Comparison of ENCODE assay signal across 1 cellular context in the genomic region with DNA sequence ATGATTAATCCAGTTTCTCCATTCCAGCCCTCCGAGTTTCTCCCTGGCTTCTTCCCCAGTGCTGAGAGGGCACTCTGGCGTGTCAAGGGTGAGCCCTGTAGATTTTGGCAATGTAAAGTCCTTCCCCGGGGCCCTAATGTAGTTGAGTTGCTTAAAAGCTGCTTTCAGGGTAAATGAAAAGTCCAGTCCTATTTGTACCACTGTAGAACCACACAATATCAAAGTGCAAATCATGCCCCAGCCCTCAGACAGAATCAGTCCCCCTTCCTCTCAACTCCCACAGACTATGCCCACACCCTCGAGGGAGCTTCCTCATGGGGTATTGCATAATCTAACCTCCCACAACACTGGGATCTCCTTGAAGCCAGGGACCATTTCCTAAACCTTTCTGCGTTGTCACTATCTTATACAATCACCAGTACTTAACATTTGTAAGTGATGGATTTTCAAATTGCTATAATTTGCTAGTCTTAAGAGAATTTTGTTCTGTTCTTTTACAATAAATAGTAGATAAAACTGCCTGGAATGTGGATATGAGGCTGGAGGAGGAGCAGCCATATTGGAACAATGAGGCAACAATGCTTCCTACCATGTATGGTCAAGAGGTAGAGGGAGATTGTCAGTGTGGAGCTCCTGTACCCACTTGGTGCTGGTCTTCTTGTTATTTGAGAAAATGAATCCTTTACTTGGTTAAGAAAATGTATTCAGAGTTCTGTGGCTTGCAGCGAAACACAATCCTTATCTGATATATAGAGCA.
TF ChIP-seq lines count a peak whose summit lies in the region.

No MANE protein-coding gene starts in this region.

TF ChIP-seq in HEK293, 187 proteins besides CTCF, POLR2A, EP300 and RAD21 (continued from another document):
- TF ChIP-seq, protein P1, sequence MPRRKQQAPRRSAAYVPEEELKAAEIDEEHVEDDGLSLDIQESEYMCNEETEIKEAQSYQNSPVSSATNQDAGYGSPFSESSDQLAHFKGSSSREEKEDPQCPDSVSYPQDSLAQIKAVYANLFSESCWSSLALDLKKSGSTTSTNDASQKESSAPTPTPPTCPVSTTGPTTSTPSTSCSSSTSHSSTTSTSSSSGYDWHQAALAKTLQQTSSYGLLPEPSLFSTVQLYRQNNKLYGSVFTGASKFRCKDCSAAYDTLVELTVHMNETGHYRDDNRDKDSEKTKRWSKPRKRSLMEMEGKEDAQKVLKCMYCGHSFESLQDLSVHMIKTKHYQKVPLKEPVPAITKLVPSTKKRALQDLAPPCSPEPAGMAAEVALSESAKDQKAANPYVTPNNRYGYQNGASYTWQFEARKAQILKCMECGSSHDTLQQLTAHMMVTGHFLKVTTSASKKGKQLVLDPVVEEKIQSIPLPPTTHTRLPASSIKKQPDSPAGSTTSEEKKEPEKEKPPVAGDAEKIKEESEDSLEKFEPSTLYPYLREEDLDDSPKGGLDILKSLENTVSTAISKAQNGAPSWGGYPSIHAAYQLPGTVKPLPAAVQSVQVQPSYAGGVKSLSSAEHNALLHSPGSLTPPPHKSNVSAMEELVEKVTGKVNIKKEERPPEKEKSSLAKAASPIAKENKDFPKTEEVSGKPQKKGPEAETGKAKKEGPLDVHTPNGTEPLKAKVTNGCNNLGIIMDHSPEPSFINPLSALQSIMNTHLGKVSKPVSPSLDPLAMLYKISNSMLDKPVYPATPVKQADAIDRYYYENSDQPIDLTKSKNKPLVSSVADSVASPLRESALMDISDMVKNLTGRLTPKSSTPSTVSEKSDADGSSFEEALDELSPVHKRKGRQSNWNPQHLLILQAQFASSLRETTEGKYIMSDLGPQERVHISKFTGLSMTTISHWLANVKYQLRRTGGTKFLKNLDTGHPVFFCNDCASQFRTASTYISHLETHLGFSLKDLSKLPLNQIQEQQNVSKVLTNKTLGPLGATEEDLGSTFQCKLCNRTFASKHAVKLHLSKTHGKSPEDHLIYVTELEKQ (tag by site-specific recombination; IDR thresholded peaks at IDR 0.05; ENCODE audit: borderline replicate concordance) = no peak
- peak; percentile 73 for TF ChIP-seq ZFHX2 (tag by site-specific recombination; conservative IDR thresholded peaks at IDR 0.05)
- TF ChIP-seq, protein P2, sequence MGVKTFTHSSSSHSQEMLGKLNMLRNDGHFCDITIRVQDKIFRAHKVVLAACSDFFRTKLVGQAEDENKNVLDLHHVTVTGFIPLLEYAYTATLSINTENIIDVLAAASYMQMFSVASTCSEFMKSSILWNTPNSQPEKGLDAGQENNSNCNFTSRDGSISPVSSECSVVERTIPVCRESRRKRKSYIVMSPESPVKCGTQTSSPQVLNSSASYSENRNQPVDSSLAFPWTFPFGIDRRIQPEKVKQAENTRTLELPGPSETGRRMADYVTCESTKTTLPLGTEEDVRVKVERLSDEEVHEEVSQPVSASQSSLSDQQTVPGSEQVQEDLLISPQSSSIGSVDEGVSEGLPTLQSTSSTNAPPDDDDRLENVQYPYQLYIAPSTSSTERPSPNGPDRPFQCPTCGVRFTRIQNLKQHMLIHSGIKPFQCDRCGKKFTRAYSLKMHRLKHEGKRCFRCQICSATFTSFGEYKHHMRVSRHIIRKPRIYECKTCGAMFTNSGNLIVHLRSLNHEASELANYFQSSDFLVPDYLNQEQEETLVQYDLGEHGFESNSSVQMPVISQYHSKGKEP (tag by site-specific recombination; IDR thresholded peaks at IDR 0.05) = no peak
TF ChIP-seq in HEK293: peak in this region for 2.
